In genomic region chr18:33923980-33924379, GRCh38 we compare ENCODE assay signal across 14 cellular contexts.
DNase-seq lines count a peak whose midpoint lies in the region; ATAC-seq lines count a peak whose summit lies in the region.
"Had no signal": no experiment of that assay in that cellular context is flagged by ENCODE, and none has a peak within 500 bp of the region (broad histone marks: within the 10 kb centered on the region; RNA-seq: fewer than 3 reads in every experiment).

No MANE protein-coding gene starts in this region.

- in situ Hi-C loops in G401 (cut with HindIII; ENCODE audit: low sequenced_read_pairs): no loop called here

- no peak for ATAC-seq in HG02938 (IDR thresholded peaks at IDR 0.05; ENCODE audit: unreplicated experiment)
- ATAC-seq: right lobe of liver had no signal

- peak; percentile 62 for DNase-seq in DMS53 treated with DMSO at 0.1 percent for 48 hours (lab: John Stamatoyannopoulos, UW; ENCODE audit: unreplicated experiment)
- DNase-seq in NCI-H1930 (lab: John Stamatoyannopoulos, UW): peak; percentile 84 to 88
- peak; percentile 100 for DNase-seq in NCI-H69 (lab: John Stamatoyannopoulos, UW)
- DNase-seq in left kidney (ENCODE audit: low read depth, low spot score): peak; percentile 32
- no peak for DNase-seq in HuH-7.5 (ENCODE audit: low spot score)
- DNase-seq in G401 (ENCODE audit: low spot score): no peak
- DNase-seq: activated CD8-positive, alpha-beta memory T cell treated with anti-CD3 and anti-CD28 coated beads, Interleukin-2, amount 50 U/mL, for 48 hours; activated effector memory CD4-positive, alpha-beta T cell treated with anti-CD3 and anti-CD28 coated beads, Interleukin-2, amount 50 U/mL, for 16 hours; CD8-positive, alpha-beta memory T cell; H7; kidney; NCI-H1694; right lobe of liver had no signal

Comparison
In these comparisons a context has a peak if more than half of its experiments do, and no peak if none do; other contexts are left out.
1. DNase-seq: peak in DMS53 treated with DMSO at 0.1 percent for 48 hours (single experiment), NCI-H1930 (2 of 2), NCI-H69 (single experiment) and left kidney (single experiment); none in HuH-7.5 (single experiment) and G401 (single experiment).